In the genomic region with DNA sequence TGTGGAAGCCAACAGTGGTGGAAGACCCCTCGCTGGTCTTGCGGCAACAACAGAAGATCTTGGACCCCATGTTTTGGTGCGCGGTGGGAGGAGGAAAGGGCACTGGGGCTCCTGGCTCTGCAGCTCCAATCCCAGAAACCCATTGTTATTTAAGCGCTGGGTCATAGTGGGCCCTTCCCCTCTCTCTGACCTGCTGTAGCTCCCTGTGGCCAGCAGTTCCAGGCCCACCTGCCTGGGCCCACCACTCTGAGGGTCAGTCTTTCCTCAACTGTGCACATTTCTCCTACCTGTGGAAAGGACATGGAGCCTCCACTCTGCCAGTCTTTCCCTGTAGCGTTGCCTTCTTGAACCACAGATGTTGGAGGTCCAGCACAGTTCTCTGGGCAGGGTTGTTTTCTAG, we compare ENCODE assay signal across 18 cellular contexts. TPM values are rescaled to one million over a fixed set of nuclear protein-coding genes. Genes with fewer than 3 reads are reported as not detected.
DNase-seq lines count a peak whose midpoint lies in the region; ATAC-seq and TF ChIP-seq lines count a peak whose summit lies in the region.
"Had no signal": no experiment of that assay in that cellular context is flagged by ENCODE, and none has a peak within 500 bp of the region (broad histone marks: within the 10 kb centered on the region; RNA-seq: fewer than 3 reads in every experiment).

A gene (minus strand): TSS at position 101 of the 400 bp plus-strand sequence. CDS start 31 bp downstream, at position 70.

- no peak for TF ChIP-seq CTCF in chondrocyte (IDR thresholded peaks at IDR 0.05)
- no peak for TF ChIP-seq CTCF in GM20000 (IDR thresholded peaks at IDR 0.05; ENCODE audit: extremely low read depth, missing control alignments)

- peaks cover 13% of the 10 kb centered on the region for H3K27me3 Mint-ChIP-seq in chondrocyte (ENCODE audit: low read depth)

- no peak within 1 kb of the TSS for H2BK120ac ChIP-seq in neuronal stem cell (ENCODE audit: low read depth, low read length)

- no peak within 1 kb of the TSS for H4K8ac ChIP-seq in neuronal stem cell (ENCODE audit: low read depth, low read length)

- H3K18ac ChIP-seq in neuronal stem cell (ENCODE audit: low read length) = no peak within 1 kb of the TSS

- H3K9me3 ChIP-seq in Karpas-422 (ENCODE audit: low read length) (no peaks in the 10 kb centered on the region), neuronal stem cell (replicated peaks in 1 of 2; ENCODE audit: control insufficient read depth in 2 of 2, insufficient read depth in 1 of 2, low read depth in 1 of 2, low read length in 2 of 2) (no peaks in the 10 kb centered on the region)
- H3K9me3 ChIP-seq: BE2C had no signal

- no peak within 1 kb of the TSS for H2AFZ ChIP-seq in Karpas-422 (ENCODE audit: low read length)
- no peak within 1 kb of the TSS for H2AFZ ChIP-seq in neuronal stem cell (ENCODE audit: low read length)

- DNase-seq in Karpas-422 = peak; percentile 11
- DNase-seq in chondrocyte (ENCODE audit: low spot score) = peak; percentile 37
- DNase-seq in neuronal stem cell (ENCODE audit: low spot score) = no peak
- DNase-seq in GM20000 (ENCODE audit: low spot score) = no peak
- no peak for DNase-seq in cerebellar cortex (ENCODE audit: low spot score)
- DNase-seq: ACHN; BE2C; C1 segment of cervical spinal cord; CD4-positive, CD25-positive, alpha-beta regulatory T cell; CD8-positive, alpha-beta memory T cell; DMS153; DMS79; GDM1; H9 had no signal

- H3K4me1 ChIP-seq in Karpas-422 (ENCODE audit: low read length) = peaks cover 8% of the 10 kb centered on the region
- peaks cover 0 to 2% of the 10 kb centered on the region in 2 donors for H3K4me1 ChIP-seq in neuronal stem cell (ENCODE audit: control insufficient read depth in 2 of 2, insufficient read depth in 1 of 2, low read depth in 1 of 2, low read length in 2 of 2)
- H3K4me1 ChIP-seq: BE2C had no signal

- H3K79me1 ChIP-seq in neuronal stem cell (ENCODE audit: low read depth, low read length) = no peaks in the 10 kb centered on the region

- H4K20me1 ChIP-seq in Karpas-422 (ENCODE audit: insufficient read depth, low read depth, low read length) = no peaks in the 10 kb centered on the region

- H3K27me3 ChIP-seq in Karpas-422 (ENCODE audit: low read length) (no peaks in the 10 kb centered on the region), neuronal stem cell (ENCODE audit: control insufficient read depth in 3 of 3, insufficient read depth in 3 of 3, low read depth in 1 of 3, low read length in 3 of 3) (peaks cover 0 to 2% (median 0%) of the 10 kb centered on the region in 3 experiments)

- ATAC-seq in HG03432 (IDR thresholded peaks at IDR 0.05; ENCODE audit: unreplicated experiment) = no peak

- H3K79me2 ChIP-seq in Karpas-422 (ENCODE audit: low read length) = no peaks in the 10 kb centered on the region

- peak within 1 kb of the TSS; percentile 43 for H2AK5ac ChIP-seq in neuronal stem cell (ENCODE audit: low read depth, low read length)

- H2BK12ac ChIP-seq in neuronal stem cell (ENCODE audit: low read length) = no peak within 1 kb of the TSS

- no peak within 1 kb of the TSS for H3K14ac ChIP-seq in neuronal stem cell (ENCODE audit: low read length)

- no peaks in the 10 kb centered on the region for H3K9me2 ChIP-seq in Karpas-422 (replicated peaks; ENCODE audit: insufficient read depth, low read length)

- H3K27ac Mint-ChIP-seq in chondrocyte (ENCODE audit: unreplicated experiment) = no peak within 1 kb of the TSS
- H3K27ac Mint-ChIP-seq: H9 had no signal

- no peak within 1 kb of the TSS for H4K91ac ChIP-seq in neuronal stem cell (ENCODE audit: low read depth, low read length, poor library complexity)

- no peaks in the 10 kb centered on the region for H3K9me3 Mint-ChIP-seq in chondrocyte (ENCODE audit: low read depth)
- H3K9me3 Mint-ChIP-seq: CD4-positive, CD25-positive, alpha-beta regulatory T cell; CD8-positive, alpha-beta memory T cell; H9 had no signal

- H3K4me3 ChIP-seq in Karpas-422 (ENCODE audit: low read length) (no peak within 1 kb of the TSS), neuronal stem cell (ENCODE audit: low read length in 2 of 2) (no peak within 1 kb of the TSS)

- H3K4me1 Mint-ChIP-seq in chondrocyte (ENCODE audit: low read depth) = peaks cover 4% of the 10 kb centered on the region

- no peaks in the 10 kb centered on the region for H3K36me3 Mint-ChIP-seq in chondrocyte (ENCODE audit: low read depth)
- H3K36me3 Mint-ChIP-seq: CD8-positive, alpha-beta memory T cell had no signal

- H3K36me3 ChIP-seq in Karpas-422 (ENCODE audit: insufficient read depth, low read length) (no peaks in the 10 kb centered on the region), neuronal stem cell (replicated peaks in 1 of 2; ENCODE audit: control insufficient read depth in 2 of 2, insufficient read depth in 2 of 2, low read length in 2 of 2) (no peaks in the 10 kb centered on the region)
- H3K36me3 ChIP-seq: BE2C had no signal

- no peak within 1 kb of the TSS for H3K4me2 ChIP-seq in Karpas-422 (ENCODE audit: low read depth, low read length, poor library complexity, severe bottlenecking)
- no peak within 1 kb of the TSS for H3K4me2 ChIP-seq in neuronal stem cell (ENCODE audit: insufficient read depth, low read length, poor library complexity, severe bottlenecking)

- no peak within 1 kb of the TSS for H3K4ac ChIP-seq in neuronal stem cell (ENCODE audit: low read length)

- H3K9ac ChIP-seq in Karpas-422 (ENCODE audit: low read length) (no peak within 1 kb of the TSS), neuronal stem cell (ENCODE audit: low read depth, low read length, poor library complexity) (no peak within 1 kb of the TSS)

- H3K23ac ChIP-seq in neuronal stem cell (ENCODE audit: low read depth, low read length, poor library complexity) = no peak within 1 kb of the TSS

- no peak within 1 kb of the TSS for H2BK15ac ChIP-seq in neuronal stem cell (ENCODE audit: low read length)

- H3K4me3 Mint-ChIP-seq in chondrocyte (ENCODE audit: unreplicated experiment) = no peak within 1 kb of the TSS
- H3K4me3 Mint-ChIP-seq: CD4-positive, CD25-positive, alpha-beta regulatory T cell; CD8-positive, alpha-beta memory T cell; H9 had no signal

- H2BK5ac ChIP-seq in neuronal stem cell (ENCODE audit: low read length) = no peak within 1 kb of the TSS

- H3K27ac ChIP-seq in Karpas-422 (ENCODE audit: low read length) (no peak within 1 kb of the TSS), neuronal stem cell (replicated peaks; ENCODE audit: low read length) (no peak within 1 kb of the TSS)

- no CpG with 5 or more reads among the region's 6 CpGs for WGBS in neuronal stem cell (ENCODE audit: extremely low coverage in 2 of 2, insufficient read length in 2 of 2, insufficient replicate concordance in 1 of 2), 2 donors

RNA-seq across cellular contexts. Expression of the gene that starts here (rescaled TPM):
- not detected in 2 replicates for total RNA-seq in Karpas-422 (2014; rRNA removed; shearing (Covaris generic); ENCODE audit: low replicate concordance)
- total RNA-seq in chondrocyte = not detected in 3 replicates
- not detected for polyA plus RNA-seq in neuronal stem cell (2013, experiment 1 of 2)
- not detected for polyA plus RNA-seq in neuronal stem cell (2013, experiment 2 of 2)
- total RNA-seq: CD4-positive, CD25-positive, alpha-beta regulatory T cell; CD8-positive, alpha-beta memory T cell; Daoy; H1; H9; HT-29 had no signal
- polyA plus RNA-seq: CD4-positive, CD25-positive, alpha-beta regulatory T cell; CD8-positive, alpha-beta memory T cell; H1 had no signal

Comparison
In these comparisons a context has a peak if more than half of its experiments do, and no peak if none do; other contexts are left out.
1. Peak in DNase-seq in Karpas-422; RNA of the gene not detected or under 1 TPM.
2. Peak in DNase-seq in chondrocyte; RNA of the gene not detected or under 1 TPM.